In the genomic region with DNA sequence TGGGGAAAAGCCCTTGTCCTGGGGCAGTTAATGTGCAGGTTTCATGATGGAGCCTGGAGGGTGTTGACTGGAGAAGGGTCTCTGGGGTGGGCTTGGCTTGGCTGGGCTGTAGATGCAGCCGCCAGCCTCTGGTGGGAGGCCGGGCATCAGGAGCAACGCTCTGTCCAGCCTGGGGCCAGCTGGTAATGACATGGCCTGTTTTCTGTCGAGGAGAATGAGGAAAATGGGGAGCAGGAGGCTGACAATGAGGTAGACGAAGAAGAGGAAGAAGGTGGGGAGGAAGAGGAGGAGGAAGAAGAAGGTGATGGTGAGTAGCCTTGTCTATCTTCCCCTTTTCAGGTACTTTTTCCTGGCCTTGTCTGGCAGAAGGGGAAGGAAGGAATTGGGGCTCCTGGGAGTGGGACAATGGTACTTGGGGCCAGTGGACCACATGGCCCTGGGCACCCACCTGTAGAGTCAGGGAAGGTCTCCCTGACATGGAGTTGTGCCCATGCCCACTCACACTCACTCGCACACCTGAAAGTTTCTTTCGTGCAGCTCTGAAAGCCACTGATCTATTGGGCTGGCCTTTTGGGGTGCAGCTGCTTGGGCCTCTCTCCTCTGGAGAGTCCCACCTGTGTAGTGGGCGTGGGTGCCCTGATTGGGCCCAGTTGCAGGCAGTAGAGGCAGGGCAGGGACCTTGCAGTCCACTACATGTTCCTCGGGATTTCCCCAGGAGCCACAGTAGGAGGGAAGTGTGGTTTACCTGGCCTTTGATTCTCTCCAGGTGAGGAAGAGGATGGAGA, we compare ENCODE assay signal across 8 cellular contexts. TPM values are rescaled to one million over a fixed set of nuclear protein-coding genes. Genes with fewer than 3 reads are reported as not detected.
DNase-seq lines count a peak whose midpoint lies in the region; ATAC-seq and TF ChIP-seq lines count a peak whose summit lies in the region.

No MANE protein-coding gene starts in this region.

- POLR2A ChIA-PET in WTC11 (lab: Charles Lee), result interaction anchor here (0.6 to 5.2 kb wide), 6 partner anchors 19 to 678 kb away, joined by 3 to 61 read pairs (median 4); no protein-coding TSS in a partner anchor

- peaks cover 41% of the 10 kb centered on the region for H3K36me3 Mint-ChIP-seq in WTC11

- peaks cover 3% of the 10 kb centered on the region; the same call in 1 of the 2 replicates for H3K27me3 Mint-ChIP-seq in WTC11 (ENCODE audit: low read depth)

- H3K4me3 Mint-ChIP-seq in WTC11, result peak overlapping the region; percentile 93

- CTCF ChIA-PET in WTC11 (lab: Charles Lee), result interaction anchor here (0.6 to 9.7 kb wide), 3 partner anchors 24 to 83 kb away, joined by 4 to 260 read pairs (median 125); no protein-coding TSS in a partner anchor

- no peaks in the 10 kb centered on the region for H3K27me3 ChIP-seq in skeletal muscle satellite cell (ENCODE audit: control insufficient read depth, insufficient read depth, low read length)

- H3K4me3 ChIP-seq in foreskin fibroblast (ENCODE audit: low read depth in 1 of 2, low read length in 2 of 2) (peak overlapping the region; percentile 66 to 85), skeletal muscle satellite cell (ENCODE audit: low read length) (peak overlapping the region; percentile 79)

- DNase-seq in WTC11 (ENCODE audit: low spot score) (no peak), foreskin fibroblast (peak in 1 of 2 donors; percentile 31), NCI-H2227 (lab: John Stamatoyannopoulos, UW; ENCODE audit: unreplicated experiment) (no peak), DMS114 treated with DMSO at 0.1 percent for 48 hours (lab: John Stamatoyannopoulos, UW; ENCODE audit: unreplicated experiment) (no peak), NCI-H524 (lab: John Stamatoyannopoulos, UW) (no peak)

- H3K4me2 ChIP-seq in skeletal muscle satellite cell (ENCODE audit: low read length), result peak overlapping the region; percentile 92

- TF ChIP-seq CTCF in WTC11 (IDR thresholded peaks at IDR 0.05) (no peak), foreskin fibroblast (IDR thresholded peaks at IDR 0.05; ENCODE audit: low read depth, low read length) (no peak)

- no peaks in the 10 kb centered on the region for H3K9me3 ChIP-seq in skeletal muscle satellite cell (replicated peaks; ENCODE audit: low read length)

- ATAC-seq in WTC11 (no peak), HG02588 (IDR thresholded peaks at IDR 0.05; ENCODE audit: unreplicated experiment) (no peak)

- H3K9me3 Mint-ChIP-seq in WTC11, result no peaks in the 10 kb centered on the region

- TF ChIP-seq POLR2A in GM19193 (IDR thresholded peaks at IDR 0.05; ENCODE audit: extremely low read depth, insufficient read depth, insufficient read length), result peak; percentile 19

- peaks cover 38% of the 10 kb centered on the region for H3K4me1 ChIP-seq in skeletal muscle satellite cell (ENCODE audit: control insufficient read depth, insufficient read depth, low read length)

- H3K27ac Mint-ChIP-seq in WTC11, result peak overlapping the region; percentile 100

- H3K36me3 ChIP-seq in skeletal muscle satellite cell (ENCODE audit: insufficient read depth, low read length), result peaks cover 29% of the 10 kb centered on the region

- H3K9ac ChIP-seq in skeletal muscle satellite cell (ENCODE audit: low read depth, low read length), result peak overlapping the region; percentile 98

- H3K4me1 Mint-ChIP-seq in WTC11, result peaks cover 31% of the 10 kb centered on the region

TF ChIP-seq in WTC11, 78 proteins besides CTCF, POLR2A, EP300 and RAD21 (continues in another document):
- TF ChIP-seq PRRX2 (CRISPR knock-in tag; IDR thresholded peaks at IDR 0.05) (no peak), ZNF232 (CRISPR knock-in tag; IDR thresholded peaks at IDR 0.05) (0 out of 2 replicates have a peak, but pooled peaks have one; percentile 41), SOX15 (CRISPR knock-in tag; IDR thresholded peaks at IDR 0.05) (no peak), ZSCAN18 (CRISPR knock-in tag; IDR thresholded peaks at IDR 0.05) (no peak), NFATC4 (CRISPR knock-in tag; IDR thresholded peaks at IDR 0.05) (peak; percentile 56), JUN (CRISPR knock-in tag; IDR thresholded peaks at IDR 0.05) (no peak), TEAD4 (CRISPR knock-in tag; IDR thresholded peaks at IDR 0.05) (no peak), NR2C2 (CRISPR knock-in tag; IDR thresholded peaks at IDR 0.05) (no peak), ZMAT4 (CRISPR knock-in tag; IDR thresholded peaks at IDR 0.05) (0 out of 2 replicates have a peak, but pooled peaks have one; percentile 43), CDX4 (CRISPR knock-in tag; IDR thresholded peaks at IDR 0.05; ENCODE audit: borderline replicate concordance) (no peak), ATF1 (CRISPR knock-in tag; IDR thresholded peaks at IDR 0.05) (no peak), ZNF671 (CRISPR knock-in tag; IDR thresholded peaks at IDR 0.05) (no peak), MYBL2 (CRISPR knock-in tag; IDR thresholded peaks at IDR 0.05) (no peak), ZBTB21 (CRISPR knock-in tag; IDR thresholded peaks at IDR 0.05; ENCODE audit: borderline replicate concordance) (no peak), FOXP1 (CRISPR knock-in tag; IDR thresholded peaks at IDR 0.05; ENCODE audit: borderline replicate concordance) (no peak), GRHL2 (CRISPR knock-in tag; IDR thresholded peaks at IDR 0.05; ENCODE audit: insufficient replicate concordance, severe bottlenecking) (no peak)
- TF ChIP-seq, protein P1, sequence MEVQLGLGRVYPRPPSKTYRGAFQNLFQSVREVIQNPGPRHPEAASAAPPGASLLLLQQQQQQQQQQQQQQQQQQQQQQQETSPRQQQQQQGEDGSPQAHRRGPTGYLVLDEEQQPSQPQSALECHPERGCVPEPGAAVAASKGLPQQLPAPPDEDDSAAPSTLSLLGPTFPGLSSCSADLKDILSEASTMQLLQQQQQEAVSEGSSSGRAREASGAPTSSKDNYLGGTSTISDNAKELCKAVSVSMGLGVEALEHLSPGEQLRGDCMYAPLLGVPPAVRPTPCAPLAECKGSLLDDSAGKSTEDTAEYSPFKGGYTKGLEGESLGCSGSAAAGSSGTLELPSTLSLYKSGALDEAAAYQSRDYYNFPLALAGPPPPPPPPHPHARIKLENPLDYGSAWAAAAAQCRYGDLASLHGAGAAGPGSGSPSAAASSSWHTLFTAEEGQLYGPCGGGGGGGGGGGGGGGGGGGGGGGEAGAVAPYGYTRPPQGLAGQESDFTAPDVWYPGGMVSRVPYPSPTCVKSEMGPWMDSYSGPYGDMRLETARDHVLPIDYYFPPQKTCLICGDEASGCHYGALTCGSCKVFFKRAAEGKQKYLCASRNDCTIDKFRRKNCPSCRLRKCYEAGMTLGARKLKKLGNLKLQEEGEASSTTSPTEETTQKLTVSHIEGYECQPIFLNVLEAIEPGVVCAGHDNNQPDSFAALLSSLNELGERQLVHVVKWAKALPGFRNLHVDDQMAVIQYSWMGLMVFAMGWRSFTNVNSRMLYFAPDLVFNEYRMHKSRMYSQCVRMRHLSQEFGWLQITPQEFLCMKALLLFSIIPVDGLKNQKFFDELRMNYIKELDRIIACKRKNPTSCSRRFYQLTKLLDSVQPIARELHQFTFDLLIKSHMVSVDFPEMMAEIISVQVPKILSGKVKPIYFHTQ (CRISPR knock-in tag; IDR thresholded peaks at IDR 0.05), result 0 out of 2 replicates have a peak, but pooled peaks have one; percentile 23
- TF ChIP-seq, protein P2, sequence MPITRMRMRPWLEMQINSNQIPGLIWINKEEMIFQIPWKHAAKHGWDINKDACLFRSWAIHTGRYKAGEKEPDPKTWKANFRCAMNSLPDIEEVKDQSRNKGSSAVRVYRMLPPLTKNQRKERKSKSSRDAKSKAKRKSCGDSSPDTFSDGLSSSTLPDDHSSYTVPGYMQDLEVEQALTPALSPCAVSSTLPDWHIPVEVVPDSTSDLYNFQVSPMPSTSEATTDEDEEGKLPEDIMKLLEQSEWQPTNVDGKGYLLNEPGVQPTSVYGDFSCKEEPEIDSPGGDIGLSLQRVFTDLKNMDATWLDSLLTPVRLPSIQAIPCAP (CRISPR knock-in tag; IDR thresholded peaks at IDR 0.05), result peak; percentile 70; the same call in 1 of the 2 replicates

RNA-seq across cellular contexts. Expression of gene PTMA, which starts 3.5 kb away (rescaled TPM):
- total RNA-seq in WTC11 (2021), result 2,164 to 2,284 TPM (median 2,200 TPM) in 3 replicates
- 761 and 825 TPM in 2 replicates for total RNA-seq in skeletal muscle satellite cell (2012; rRNA removed)
